40 cellular contexts compared by ENCODE assay signal in genomic region chr7:106517508-106517907, GRCh38.
"Had no signal": no experiment of that assay in that cellular context is flagged by ENCODE, and none has a peak within 500 bp of the region (broad histone marks: within the 10 kb centered on the region; RNA-seq: fewer than 3 reads in every experiment).

No MANE protein-coding gene starts in this region.

- H3K4me3 ChIP-seq: adrenal gland, ascending aorta, body of pancreas, breast epithelium, cardiac muscle cell had no signal

- ATAC-seq: activated naive CD4-positive, alpha-beta T cell treated with anti-CD3 and anti-CD28 coated beads, Interleukin-2, amount 50 U/mL, for 72 hours; activated naive CD8-positive, alpha-beta T cell treated with anti-CD3 and anti-CD28 coated beads, Interleukin-2, amount 50 U/mL, for 24 hours; activated T-cell treated with anti-CD3 and anti-CD28 coated beads, Interleukin-2, amount 50 U/mL, for 4 hours; activated T-cell treated with anti-CD3 and anti-CD28 coated beads, Interleukin-2, amount 50 U/mL, for 72 hours; activated T-helper 17 cell treated with anti-CD3 and anti-CD28 coated beads, Interleukin-2, amount 50 U/mL, for 72 hours; body of pancreas had no signal

- H3K4me1 ChIP-seq: adrenal gland, ascending aorta, body of pancreas, breast epithelium had no signal

- H3K36me3 Mint-ChIP-seq: activated naive CD4-positive, alpha-beta T cell treated with anti-CD3 and anti-CD28 coated beads, Interleukin-2, amount 10 ng/mL, durations not matched to agents 7 days and 5 days; activated naive CD4-positive, alpha-beta T cell treated with anti-CD3 and anti-CD28 coated beads, Interleukin-2, amount 50 U/mL, for 24 hours; activated naive CD8-positive, alpha-beta T cell treated with anti-CD3 and anti-CD28 coated beads for 36 hours; activated naive CD8-positive, alpha-beta T cell treated with anti-CD3 and anti-CD28 coated beads, Interleukin-2, amount 10 ng/mL, durations not matched to agents 7 days and 5 days; brain had no signal

- H3K4me1 Mint-ChIP-seq: activated naive CD4-positive, alpha-beta T cell treated with anti-CD3 and anti-CD28 coated beads, Interleukin-2, amount 10 ng/mL, durations not matched to agents 7 days and 5 days; activated naive CD8-positive, alpha-beta T cell treated with anti-CD3 and anti-CD28 coated beads for 36 hours; activated naive CD8-positive, alpha-beta T cell treated with anti-CD3 and anti-CD28 coated beads, Interleukin-2, amount 10 ng/mL, durations not matched to agents 7 days and 5 days; activated T-helper 17 cell treated with anti-CD3 and anti-CD28 coated beads, Interleukin-2, amount 50 U/mL, for 72 hours; brain; central memory CD8-positive, alpha-beta T cell had no signal

- DNase-seq: activated effector memory CD4-positive, alpha-beta T cell treated with anti-CD3 and anti-CD28 coated beads, Interleukin-2, amount 50 U/mL, for 16 hours; activated effector memory CD4-positive, alpha-beta T cell treated with Interleukin-2 at 50 U/mL for 16 hours; activated gamma-delta T cell; activated gamma-delta T cell treated with Interleukin-2 at 50 U/mL for 16 hours; activated naive CD4-positive, alpha-beta T cell; activated naive CD4-positive, alpha-beta T cell treated with anti-CD3 and anti-CD28 coated beads for 36 hours; activated naive CD4-positive, alpha-beta T cell treated with anti-CD3 and anti-CD28 coated beads, Interleukin-2, amount 10 ng/mL, durations not matched to agents 7 days and 5 days; activated naive CD4-positive, alpha-beta T cell treated with anti-CD3 and anti-CD28 coated beads, Interleukin-2, amount 50 U/mL, for 16 hours; activated naive CD4-positive, alpha-beta T cell treated with Interleukin-2 at 50 U/mL for 16 hours; activated naive CD8-positive, alpha-beta T cell treated with anti-CD3 and anti-CD28 coated beads for 36 hours; activated naive CD8-positive, alpha-beta T cell treated with anti-CD3 and anti-CD28 coated beads, Interleukin-2, amount 10 ng/mL, durations not matched to agents 7 days and 5 days; activated naive CD8-positive, alpha-beta T cell treated with anti-CD3 and anti-CD28 coated beads, Interleukin-2, amount 50 U/mL, for 24 hours; activated T-cell treated with anti-CD3 and anti-CD28 coated beads, Interleukin-2, amount 50 U/mL, for 1 hour; activated T-cell treated with anti-CD3 and anti-CD28 coated beads, Interleukin-2, amount 50 U/mL, for 24 hours; activated T-cell treated with anti-CD3 and anti-CD28 coated beads, Interleukin-2, amount 50 U/mL, for 4 hours; activated T-cell treated with anti-CD3 and anti-CD28 coated beads, Interleukin-2, amount 50 U/mL, for 48 hours; activated T-cell treated with anti-CD3 and anti-CD28 coated beads, Interleukin-2, amount 50 U/mL, for 72 hours; adrenal gland; amniotic stem cell; amygdala; anterior cingulate cortex; aorta; body of pancreas; brain microvascular endothelial cell; caudate nucleus; central memory CD4-positive, alpha-beta T cell; cerebellar nuclear complex had no signal

- H3K27me3 ChIP-seq: ascending aorta, body of pancreas, breast epithelium, cardiac muscle cell had no signal

- FAIRE-seq: astrocyte, bronchial epithelial cell had no signal

- H3K9me3 ChIP-seq: adrenal gland, ascending aorta, body of pancreas, breast epithelium had no signal

- H3K4me3 Mint-ChIP-seq: activated naive CD4-positive, alpha-beta T cell treated with anti-CD3 and anti-CD28 coated beads for 36 hours; activated naive CD4-positive, alpha-beta T cell treated with anti-CD3 and anti-CD28 coated beads, Interleukin-2, amount 10 ng/mL, durations not matched to agents 7 days and 5 days; activated naive CD4-positive, alpha-beta T cell treated with anti-CD3 and anti-CD28 coated beads, Interleukin-2, amount 50 U/mL, for 24 hours; activated naive CD8-positive, alpha-beta T cell; activated naive CD8-positive, alpha-beta T cell treated with anti-CD3 and anti-CD28 coated beads for 36 hours; activated naive CD8-positive, alpha-beta T cell treated with anti-CD3 and anti-CD28 coated beads, Interleukin-2, amount 10 ng/mL, durations not matched to agents 7 days and 5 days; activated naive CD8-positive, alpha-beta T cell treated with anti-CD3 and anti-CD28 coated beads, Interleukin-2, amount 50 U/mL, for 24 hours; activated T-cell treated with anti-CD3 and anti-CD28 coated beads, Interleukin-2, amount 50 U/mL, for 24 hours; activated T-cell treated with anti-CD3 and anti-CD28 coated beads, Interleukin-2, amount 50 U/mL, for 4 hours; activated T-cell treated with anti-CD3 and anti-CD28 coated beads, Interleukin-2, amount 50 U/mL, for 72 hours; activated T-helper 1 cell treated with anti-CD3 and anti-CD28 coated beads, Interleukin-12 subunit alpha, Interleukin-12 subunit beta, Interleukin-2, Interleukin-4 antibody, amounts not matched to agents 30 ng/mL and 10 ng/mL and 1 ng/mL, durations not matched to agents 14 hours and 24 hours and 36 hours; activated T-helper 17 cell treated with anti-CD3 and anti-CD28 coated beads, Interleukin-2, amount 50 U/mL, for 72 hours; brain; central memory CD8-positive, alpha-beta T cell had no signal

- H3K9me3 Mint-ChIP-seq: activated naive CD4-positive, alpha-beta T cell treated with anti-CD3 and anti-CD28 coated beads for 36 hours; activated naive CD4-positive, alpha-beta T cell treated with anti-CD3 and anti-CD28 coated beads, Interleukin-2, amount 10 ng/mL, durations not matched to agents 7 days and 5 days; activated naive CD4-positive, alpha-beta T cell treated with anti-CD3 and anti-CD28 coated beads, Interleukin-2, amount 50 U/mL, for 24 hours; activated naive CD8-positive, alpha-beta T cell treated with anti-CD3 and anti-CD28 coated beads, Interleukin-2, amount 10 ng/mL, durations not matched to agents 7 days and 5 days; activated T-cell treated with anti-CD3 and anti-CD28 coated beads, Interleukin-2, amount 50 U/mL, for 24 hours; activated T-cell treated with anti-CD3 and anti-CD28 coated beads, Interleukin-2, amount 50 U/mL, for 4 hours; activated T-helper 1 cell treated with anti-CD3 and anti-CD28 coated beads, Interleukin-12 subunit alpha, Interleukin-12 subunit beta, Interleukin-2, Interleukin-4 antibody, amounts not matched to agents 30 ng/mL and 10 ng/mL and 1 ng/mL, durations not matched to agents 14 hours and 24 hours and 36 hours; activated T-helper 17 cell treated with anti-CD3 and anti-CD28 coated beads, Interleukin-2, amount 50 U/mL, for 72 hours; activated T-helper 2 cell treated with anti-CD3 and anti-CD28 coated beads, Interferon-gamma antibody, Interleukin-2, Interleukin-4, amounts not matched to agents 10 μg/mL and 5 μg/mL and 100 μg/mL, durations not matched to agents 14 hours and 24 hours and 36 hours; brain; central memory CD8-positive, alpha-beta T cell had no signal

- H3K27ac ChIP-seq: adrenal gland, ascending aorta, body of pancreas, brain microvascular endothelial cell, breast epithelium, cardiac muscle cell had no signal

- H3K36me3 ChIP-seq: adrenal gland, ascending aorta, brain microvascular endothelial cell, breast epithelium, cardiac muscle cell had no signal

- H3K27ac Mint-ChIP-seq: activated naive CD4-positive, alpha-beta T cell treated with anti-CD3 and anti-CD28 coated beads for 36 hours; activated naive CD4-positive, alpha-beta T cell treated with anti-CD3 and anti-CD28 coated beads, Interleukin-2, amount 10 ng/mL, durations not matched to agents 7 days and 5 days; activated naive CD4-positive, alpha-beta T cell treated with anti-CD3 and anti-CD28 coated beads, Interleukin-2, amount 50 U/mL, for 24 hours; activated naive CD4-positive, alpha-beta T cell treated with anti-CD3 and anti-CD28 coated beads, Interleukin-2, amount 50 U/mL, for 72 hours; activated naive CD8-positive, alpha-beta T cell treated with anti-CD3 and anti-CD28 coated beads for 36 hours; activated naive CD8-positive, alpha-beta T cell treated with anti-CD3 and anti-CD28 coated beads, Interleukin-2, amount 10 ng/mL, durations not matched to agents 7 days and 5 days; activated naive CD8-positive, alpha-beta T cell treated with anti-CD3 and anti-CD28 coated beads, Interleukin-2, amount 50 U/mL, for 24 hours; activated T-cell treated with anti-CD3 and anti-CD28 coated beads, Interleukin-2, amount 50 U/mL, for 24 hours; activated T-cell treated with anti-CD3 and anti-CD28 coated beads, Interleukin-2, amount 50 U/mL, for 72 hours; activated T-helper 1 cell treated with anti-CD3 and anti-CD28 coated beads, Interleukin-12 subunit alpha, Interleukin-12 subunit beta, Interleukin-2, Interleukin-4 antibody, amounts not matched to agents 30 ng/mL and 10 ng/mL and 1 ng/mL, durations not matched to agents 14 hours and 24 hours and 36 hours; activated T-helper 17 cell treated with anti-CD3 and anti-CD28 coated beads, Interleukin-2, amount 50 U/mL, for 72 hours; activated T-helper 2 cell treated with anti-CD3 and anti-CD28 coated beads, Interferon-gamma antibody, Interleukin-2, Interleukin-4, amounts not matched to agents 10 μg/mL and 5 μg/mL and 100 μg/mL, durations not matched to agents 14 hours and 24 hours and 36 hours; brain had no signal
